2 cellular contexts compared by ENCODE assay signal in genomic region chr1:186476306-186477040, GRCh38.
TF ChIP-seq lines count a peak whose summit lies in the region.

No MANE protein-coding gene starts in this region.

TF ChIP-seq in SK-N-SH, 30 proteins besides CTCF, POLR2A, EP300 and RAD21 (continued from another document):
- TF ChIP-seq MXI1 (IDR thresholded peaks at IDR 0.05; ENCODE audit: low read depth, low read length) (no peak), YY1 (IDR thresholded peaks at IDR 0.05; ENCODE audit: low read depth) (no peak), FOXJ3 (CRISPR knock-in tag; IDR thresholded peaks at IDR 0.05) (no peak), EZH2phosphoT487 (IDR thresholded peaks at IDR 0.05; ENCODE audit: borderline replicate concordance, low read depth) (no peak), IRF3 (IDR thresholded peaks at IDR 0.05; ENCODE audit: low read depth, low read length) (no peak), SMC3 (IDR thresholded peaks at IDR 0.05; ENCODE audit: low read depth, low read length) (no peak), RCOR1 (IDR thresholded peaks at IDR 0.05; ENCODE audit: low read length) (no peak), FOSL2 (IDR thresholded peaks at IDR 0.05; ENCODE audit: borderline replicate concordance, low read depth) (no peak), TCF12 (IDR thresholded peaks at IDR 0.05) (no peak), SIN3A (IDR thresholded peaks at IDR 0.05; ENCODE audit: borderline replicate concordance, low read depth, low read length) (no peak), USF1 (IDR thresholded peaks at IDR 0.05; ENCODE audit: borderline replicate concordance, low read depth) (no peak), TEAD4 (IDR thresholded peaks at IDR 0.05; ENCODE audit: borderline replicate concordance, insufficient read depth) (no peak), MAX (IDR thresholded peaks at IDR 0.05; ENCODE audit: low read depth) (no peak), GABPA (IDR thresholded peaks at IDR 0.05; ENCODE audit: low read depth) (no peak), PBX3 (IDR thresholded peaks at IDR 0.05) (no peak)

TF ChIP-seq in SK-N-SH treated with all-trans-retinoic acid at 6 μM for 48 hours, 23 proteins besides CTCF, POLR2A, EP300 and RAD21 (continued from another document):
- TF ChIP-seq SNAI2 (CRISPR knock-in tag; IDR thresholded peaks at IDR 0.05) (no peak), ESRRG (CRISPR knock-in tag; IDR thresholded peaks at IDR 0.05) (no peak), TCF4 (CRISPR knock-in tag; IDR thresholded peaks at IDR 0.05; ENCODE audit: borderline replicate concordance) (no peak), POU6F1 (CRISPR knock-in tag; IDR thresholded peaks at IDR 0.05; ENCODE audit: borderline replicate concordance, low read depth) (no peak), ZFP30 (CRISPR knock-in tag; IDR thresholded peaks at IDR 0.05) (no peak)
